In the genomic region with DNA sequence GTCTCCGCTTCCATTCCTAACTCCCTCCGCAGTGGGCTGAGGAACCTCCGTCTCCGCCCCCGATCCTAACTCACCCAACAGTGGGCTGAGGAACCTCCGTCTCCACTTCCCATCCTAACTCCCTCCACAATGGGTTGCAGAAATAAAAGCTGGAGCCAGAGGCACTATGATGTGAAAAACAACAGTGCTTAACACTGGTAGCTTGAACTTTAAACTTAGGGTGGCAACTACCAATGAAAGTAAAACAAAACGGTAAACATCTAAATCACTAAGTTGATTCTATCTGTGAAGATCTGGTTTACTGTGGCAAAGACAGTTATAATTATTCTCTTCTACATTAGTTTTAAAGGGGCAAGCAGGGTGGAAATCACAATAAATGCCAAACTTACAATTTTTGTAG, we compare ENCODE assay signal across 18 cellular contexts. TPM values are rescaled to one million over a fixed set of nuclear protein-coding genes. Genes with fewer than 3 reads are reported as not detected.
DNase-seq lines count a peak whose midpoint lies in the region; ATAC-seq, FAIRE-seq and TF ChIP-seq lines count a peak whose summit lies in the region.
"Had no signal": no experiment of that assay in that cellular context is flagged by ENCODE, and none has a peak within 500 bp of the region (broad histone marks: within the 10 kb centered on the region; RNA-seq: fewer than 3 reads in every experiment).

No MANE protein-coding gene starts in this region.

- H3K4me3 ChIP-seq in right lobe of liver: no peak overlapping the region
- H3K4me3 ChIP-seq in HepG2 (replicated peaks in 1 of 3; ENCODE audit: insufficient read depth in 1 of 3, low read depth in 2 of 3, low read length in 3 of 3): no peak overlapping the region
- no peak overlapping the region for H3K4me3 ChIP-seq in SK-N-MC
- H3K4me3 ChIP-seq: GM12878, HAP-1 had no signal

- FAIRE-seq in HepG2 (lab: Jason Lieb, UNC): no peak
- FAIRE-seq: A204.1, GM12878 had no signal

- TF ChIP-seq CTCF in right lobe of liver (IDR thresholded peaks at IDR 0.05): no peak
- no peak for TF ChIP-seq CTCF in HepG2 (CRISPR knock-in tag; IDR thresholded peaks at IDR 0.05)

- H3K79me2 ChIP-seq in HepG2 (ENCODE audit: insufficient read depth, low read length): no peaks in the 10 kb centered on the region

- no peaks in the 10 kb centered on the region for H3K27me3 ChIP-seq in right lobe of liver
- H3K27me3 ChIP-seq in HepG2 (ENCODE audit: control insufficient read depth in 1 of 2, insufficient read depth in 2 of 2, low read length in 2 of 2): no peaks in the 10 kb centered on the region

- ATAC-seq in right lobe of liver (peak; percentile 43 to 56 (median 52)), HepG2 (no peak), left colon (peak; percentile 34), GM19324 (IDR thresholded peaks at IDR 0.05; ENCODE audit: low FRiP score, unreplicated experiment) (no peak)
- ATAC-seq: GM12878 had no signal

- CTCF ChIA-PET in HepG2 (lab: Yijun Ruan, JAX; ENCODE audit: low intra/inter-chr PET ratio, low total read pairs): no interaction called here

- peaks cover 0 to 63% (median 29%) of the 10 kb centered on the region in 4 donors for H3K36me3 ChIP-seq in right lobe of liver
- peaks cover 15 to 60% of the 10 kb centered on the region in 2 experiments for H3K36me3 ChIP-seq in HepG2 (replicated peaks in 1 of 2; ENCODE audit: control insufficient read depth in 1 of 2, insufficient read depth in 2 of 2, low read length in 2 of 2)
- H3K36me3 ChIP-seq in SK-N-MC (ENCODE audit: insufficient read depth, low read length): peaks cover 77% of the 10 kb centered on the region

- peaks cover 0 to 10% (median 0%) of the 10 kb centered on the region in 4 donors for H3K4me1 ChIP-seq in right lobe of liver
- no peaks in the 10 kb centered on the region for H3K4me1 ChIP-seq in HepG2 (ENCODE audit: insufficient read depth, low read length)
- H3K4me1 ChIP-seq: HAP-1 had no signal

- H3K9me3 ChIP-seq in right lobe of liver: no peaks in the 10 kb centered on the region
- no peaks in the 10 kb centered on the region for H3K9me3 ChIP-seq in HepG2 (ENCODE audit: low read length)
- no peaks in the 10 kb centered on the region for H3K9me3 ChIP-seq in SK-N-MC (ENCODE audit: low read depth, low read length)
- H3K9me3 ChIP-seq: HAP-1 had no signal

- TF ChIP-seq POLR2A in right lobe of liver (IDR thresholded peaks at IDR 0.05) (no peak), HepG2 (IDR thresholded peaks at IDR 0.05; ENCODE audit: insufficient read depth in 1 of 2, low read depth in 2 of 2, low read length in 2 of 2) (no peak)

- no peak overlapping the region for H2AFZ ChIP-seq in HepG2 (ENCODE audit: low read length)

- TF ChIP-seq RAD21 in HepG2 (CRISPR knock-in tag; IDR thresholded peaks at IDR 0.05): no peak

- intact Hi-C loops in right lobe of liver (cut with DNase I): no loop called here
- intact Hi-C loops in HepG2 (cut with micrococcal nuclease; ENCODE audit: unreplicated experiment): no loop called here
- intact Hi-C loops in left colon (cut with DNase I, micrococcal nuclease): no loop called here

- WGBS in right lobe of liver (ENCODE audit: insufficient coverage, low coverage, low lambda C conversion rate, missing lambda C conversion rate): 85% methylated on average over 7 of the region's 7 CpGs
- 96% methylated on average over 7 of the region's 7 CpGs for WGBS in HepG2 (ENCODE audit: low lambda C conversion rate)

- DNase-seq in right lobe of liver (no peak), HepG2 (ENCODE audit: low spot score) (no peak), SK-N-MC (ENCODE audit: low read depth, low spot score) (no peak), left colon (no peak), T-helper 9 cell (no peak), glomerular visceral epithelial cell (ENCODE audit: extremely low spot score) (no peak)
- DNase-seq: AML-193; Calu3; CD4-positive, alpha-beta T cell; DMS79 treated with DMSO at 0.1 percent for 48 hours; GF-D8 had no signal

- no peak overlapping the region for H3K9ac ChIP-seq in HepG2 (ENCODE audit: insufficient read depth, low read depth, low read length)
- H3K9ac ChIP-seq in SK-N-MC (ENCODE audit: insufficient read length): no peak overlapping the region

- POLR2A ChIA-PET in HepG2 (lab: Yijun Ruan, JAX): no interaction called here

- in situ Hi-C loops in HepG2 (cut with HindIII; ENCODE audit: extremely low pct_ligation_motif_present, low pct_unique_long_range_greater_than_20kb): no loop called here

- no peak overlapping the region for H3K4me2 ChIP-seq in HepG2 (ENCODE audit: low read depth, low read length)

- BruUV-seq in HepG2 (replicated peaks; lab: Mats Ljungman, UMichigan): no TSS peak

- no peak for TF ChIP-seq EP300 in HepG2 (IDR thresholded peaks at IDR 0.05; ENCODE audit: low read depth in 2 of 2, low read length in 2 of 2)
- no peak for TF ChIP-seq EP300 in HepG2 (CRISPR knock-in tag; IDR thresholded peaks at IDR 0.05; ENCODE audit: borderline replicate concordance)

- H4K20me1 ChIP-seq in HepG2 (ENCODE audit: insufficient read depth, low read length): no peaks in the 10 kb centered on the region

- no peak overlapping the region for H3K27ac ChIP-seq in right lobe of liver
- H3K27ac ChIP-seq in HepG2 (ENCODE audit: extremely low read length, insufficient read depth, low read length): no peak overlapping the region
- H3K27ac ChIP-seq in SK-N-MC: peak overlapping the region; percentile 2; the same call in 1 of the 2 replicates
- H3K27ac ChIP-seq: C4-2B had no signal

TF ChIP-seq in HepG2, 621 proteins besides CTCF, POLR2A, EP300 and RAD21 (continues in another document):
- TF ChIP-seq ETV5 (CRISPR knock-in tag; IDR thresholded peaks at IDR 0.05; ENCODE audit: borderline replicate concordance) (no peak), TP53 (CRISPR knock-in tag; conservative IDR thresholded peaks at IDR 0.05) (no peak), ASH2L (IDR thresholded peaks at IDR 0.05; ENCODE audit: insufficient read length, low read depth, low read length) (no peak), KAT2B (IDR thresholded peaks at IDR 0.05; ENCODE audit: borderline replicate concordance, low read depth, low read length) (no peak), NFE2L1 (CRISPR knock-in tag; IDR thresholded peaks at IDR 0.05; ENCODE audit: borderline replicate concordance) (no peak), ZSCAN12 (CRISPR knock-in tag; IDR thresholded peaks at IDR 0.05) (no peak), ZNF549 (CRISPR knock-in tag; IDR thresholded peaks at IDR 0.05) (no peak)

RNA-seq across cellular contexts. Expression of a gene that starts 25.9 kb away (rescaled TPM):
- total RNA-seq in right lobe of liver (under 1 TPM in 4 of 6 experiments, not detected in 2; 0.07 to 0.23 (median 0.16) TPM), HepG2 (2016; rRNA removed; fragmentation: Illumina TruSeq; extraction: Trizol) (not detected in 2 replicates), left colon (not detected)
- not detected in 2 replicates for total RNA-seq in HepG2 (2016; cell fraction: cytosol; rRNA removed; fragmentation: Illumina TruSeq; extraction: Trizol; ENCODE audit: low read depth)
- total RNA-seq in HepG2 (2016; cell fraction: insoluble cytoplasmic fraction; rRNA removed; fragmentation: Illumina TruSeq; extraction: Trizol): not detected in 2 replicates
- total RNA-seq in HepG2 (2016; cell fraction: membrane; rRNA removed; fragmentation: Illumina TruSeq; extraction: Trizol): not detected in 2 replicates
- not detected in 2 replicates for total RNA-seq in HepG2 (2016; cell fraction: nucleus; rRNA removed; fragmentation: Illumina TruSeq; extraction: Trizol)
- 0.01 TPM in 1 of 2 replicates, not detected in the other for polyA plus RNA-seq in HepG2 (2011; rRNA removed)
- polyA plus RNA-seq in HepG2 (2011; cell fraction: cytosol; rRNA removed): 0.01 TPM in 1 of 2 replicates, not detected in the other
- 0.07 TPM in 1 of 2 replicates, not detected in the other for polyA plus RNA-seq in HepG2 (2011; cell fraction: nucleus; rRNA removed)
- polyA plus RNA-seq in HepG2 (2012): not detected in 2 replicates
- polyA plus RNA-seq in HepG2 (2016; cell fraction: cytosol; fragmentation: Illumina TruSeq; extraction: Trizol; ENCODE audit: low read depth): not detected in 2 replicates
- polyA plus RNA-seq in HepG2 (2016; cell fraction: insoluble cytoplasmic fraction; fragmentation: Illumina TruSeq; extraction: Trizol; ENCODE audit: low read depth): not detected in 2 replicates
- not detected in 2 replicates for polyA plus RNA-seq in HepG2 (2016; cell fraction: membrane; fragmentation: Illumina TruSeq; extraction: Trizol; ENCODE audit: low read depth)
- not detected in 2 replicates for polyA plus RNA-seq in HepG2 (2016; cell fraction: nucleus; fragmentation: Illumina TruSeq; extraction: Trizol; ENCODE audit: insufficient read depth, low read depth)
- polyA minus RNA-seq in HepG2 (2011; rRNA and poly(A)+ RNA removed; ENCODE audit: low replicate concordance): 0.04 TPM in 1 of 2 replicates, not detected in the other
- not detected in 2 replicates for polyA minus RNA-seq in HepG2 (2011; cell fraction: cytosol; rRNA and poly(A)+ RNA removed)
- polyA minus RNA-seq in HepG2 (2011; cell fraction: nucleus; rRNA and poly(A)+ RNA removed): 0.25 and 0.39 TPM in 2 replicates
- total RNA-seq: GM12878, H4 had no signal
- polyA plus RNA-seq: BJ, GM12878 had no signal

RNA-seq across cellular contexts. Expression of a gene that starts 55.4 kb away (rescaled TPM):
- total RNA-seq in right lobe of liver (under 1 TPM in 5 of 6 experiments, not detected in 1; 0.07 to 0.37 (median 0.09) TPM), HepG2 (2016; rRNA removed; fragmentation: Illumina TruSeq; extraction: Trizol) (not detected in 2 replicates), left colon (under 1 TPM; 0.31 to 0.59 TPM)
- not detected in 2 replicates for total RNA-seq in HepG2 (2016; cell fraction: cytosol; rRNA removed; fragmentation: Illumina TruSeq; extraction: Trizol; ENCODE audit: low read depth)
- total RNA-seq in HepG2 (2016; cell fraction: insoluble cytoplasmic fraction; rRNA removed; fragmentation: Illumina TruSeq; extraction: Trizol): not detected in 2 replicates
- not detected in 2 replicates for total RNA-seq in HepG2 (2016; cell fraction: membrane; rRNA removed; fragmentation: Illumina TruSeq; extraction: Trizol)
- not detected in 2 replicates for total RNA-seq in HepG2 (2016; cell fraction: nucleus; rRNA removed; fragmentation: Illumina TruSeq; extraction: Trizol)
- polyA plus RNA-seq in HepG2 (2011; rRNA removed): not detected in 2 replicates
- not detected in 2 replicates for polyA plus RNA-seq in HepG2 (2011; cell fraction: cytosol; rRNA removed)
- not detected in 2 replicates for polyA plus RNA-seq in HepG2 (2011; cell fraction: nucleus; rRNA removed)
- polyA plus RNA-seq in HepG2 (2012): not detected in 2 replicates
- not detected in 2 replicates for polyA plus RNA-seq in HepG2 (2016; cell fraction: cytosol; fragmentation: Illumina TruSeq; extraction: Trizol; ENCODE audit: low read depth)
- polyA plus RNA-seq in HepG2 (2016; cell fraction: insoluble cytoplasmic fraction; fragmentation: Illumina TruSeq; extraction: Trizol; ENCODE audit: low read depth): not detected in 2 replicates
- not detected in 2 replicates for polyA plus RNA-seq in HepG2 (2016; cell fraction: membrane; fragmentation: Illumina TruSeq; extraction: Trizol; ENCODE audit: low read depth)
- polyA plus RNA-seq in HepG2 (2016; cell fraction: nucleus; fragmentation: Illumina TruSeq; extraction: Trizol; ENCODE audit: insufficient read depth, low read depth): not detected in 2 replicates
- 0.05 TPM in 1 of 2 replicates, not detected in the other for polyA minus RNA-seq in HepG2 (2011; rRNA and poly(A)+ RNA removed; ENCODE audit: low replicate concordance)
- not detected in 2 replicates for polyA minus RNA-seq in HepG2 (2011; cell fraction: cytosol; rRNA and poly(A)+ RNA removed)
- polyA minus RNA-seq in HepG2 (2011; cell fraction: nucleus; rRNA and poly(A)+ RNA removed): not detected in 2 replicates
- total RNA-seq: Calu3; CD4-positive, alpha-beta T cell; GM12878 had no signal
- polyA plus RNA-seq: GM12878 had no signal

Comparison
In these comparisons a context has a peak if more than half of its experiments do, and no peak if none do; other contexts are left out.
1. ATAC-seq: peak in right lobe of liver (4 of 4) and left colon (single experiment); none in HepG2 (single experiment) and GM19324 (single experiment).